9 cellular contexts compared by ENCODE assay signal in the genomic region with DNA sequence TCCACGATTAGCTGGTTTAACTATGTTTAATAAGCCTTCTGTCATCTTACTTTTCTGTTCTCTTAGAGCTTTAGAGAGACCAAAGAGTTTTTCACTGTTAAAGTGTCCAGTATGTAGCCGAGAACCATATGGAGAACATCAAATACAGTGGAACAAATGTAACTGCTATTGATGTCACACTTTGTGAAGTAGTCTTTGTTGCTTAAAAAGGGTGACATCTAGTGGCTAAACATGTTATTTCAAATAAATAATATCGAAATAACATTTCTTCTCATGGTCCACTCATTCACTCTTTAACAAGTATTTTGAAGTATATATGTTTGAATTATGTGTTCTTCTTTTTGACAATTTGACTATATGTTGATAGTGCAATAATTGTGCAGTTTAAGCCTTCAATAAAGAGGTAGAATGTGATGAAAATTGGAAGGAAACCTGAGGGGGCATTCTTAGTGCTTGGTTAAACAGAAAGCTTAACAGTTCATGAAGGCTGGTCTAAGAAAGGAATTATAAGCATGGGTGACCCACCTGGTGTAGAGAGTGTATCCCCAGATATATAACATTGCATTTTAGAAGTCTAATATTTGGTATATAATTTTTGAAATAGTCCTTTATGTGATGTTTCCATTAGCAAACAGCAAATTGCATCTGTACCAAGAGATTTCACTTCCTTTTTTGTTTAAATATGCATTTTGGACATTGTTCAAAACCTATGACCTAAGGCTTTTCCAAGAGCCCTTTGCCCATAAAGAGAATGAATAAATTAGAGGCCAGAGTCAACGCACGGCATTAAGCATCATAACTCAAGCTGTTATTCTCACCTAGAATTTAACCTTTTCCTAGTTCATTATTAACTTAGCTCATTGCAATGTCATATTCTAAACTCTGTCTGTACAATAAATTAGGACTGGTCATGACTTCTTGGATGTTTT.
A peak's percentile ranks its signal among the peaks of the same experiment; 100 is the strongest.
DNase-seq lines count a peak whose midpoint lies in the region; ATAC-seq, FAIRE-seq and TF ChIP-seq lines count a peak whose summit lies in the region.
"Had no signal": no experiment of that assay in that cellular context is flagged by ENCODE, and none has a peak within 500 bp of the region (broad histone marks: within the 10 kb centered on the region; RNA-seq: fewer than 3 reads in every experiment).

No MANE protein-coding gene starts in this region.

- DNase-seq in DMS53 (lab: John Stamatoyannopoulos, UW) (peak; percentile 50), DMS53 treated with DMSO at 0.1 percent for 48 hours (lab: John Stamatoyannopoulos, UW; ENCODE audit: unreplicated experiment) (no peak), SK-N-MC (ENCODE audit: low read depth, low spot score) (peak; percentile 65), frontal cortex (ENCODE audit: low spot score in 2 of 2) (no peak), transverse colon (no peak), substantia nigra (lab: John Stamatoyannopoulos, UW) (no peak)

- intact Hi-C loops in transverse colon (cut with DNase I; ENCODE audit: low total_unique reads): no loop called here

- peak; percentile 90 for FAIRE-seq in frontal cortex (lab: Jason Lieb, UNC)

- H3K9ac ChIP-seq in SK-N-MC (ENCODE audit: insufficient read length): no peak overlapping the region
- H3K9ac ChIP-seq: BLaER1 had no signal

- H3K4me3 ChIP-seq in SK-N-MC: peak overlapping the region; percentile 31; the same call in 1 of the 2 replicates
- no peak overlapping the region for H3K4me3 ChIP-seq in transverse colon
- H3K4me3 ChIP-seq: BLaER1 had no signal

- no peaks in the 10 kb centered on the region for H3K4me1 ChIP-seq in transverse colon
- H3K4me1 ChIP-seq: BLaER1 had no signal

- H3K9me3 ChIP-seq in SK-N-MC (ENCODE audit: low read depth, low read length) (no peaks in the 10 kb centered on the region), transverse colon (no peaks in the 10 kb centered on the region)
- H3K9me3 ChIP-seq: BLaER1 had no signal

- H3K36me3 ChIP-seq in SK-N-MC (ENCODE audit: insufficient read depth, low read length) (no peaks in the 10 kb centered on the region), transverse colon (no peaks in the 10 kb centered on the region)
- H3K36me3 ChIP-seq: BLaER1 had no signal

- TF ChIP-seq RAD21 in Ishikawa (IDR thresholded peaks at IDR 0.05; ENCODE audit: low read depth): peak; percentile 52

- no peak for TF ChIP-seq POLR2A in transverse colon (IDR thresholded peaks at IDR 0.05)

- H3K27me3 ChIP-seq in transverse colon: no peaks in the 10 kb centered on the region
- H3K27me3 ChIP-seq: BLaER1 had no signal

- 36 to 38% methylated on average over 5 of the region's 5 CpGs for WGBS in transverse colon (ENCODE audit: low coverage in 1 of 2), 2 donors

- H3K27ac ChIP-seq in SK-N-MC (no peak overlapping the region), transverse colon (no peak overlapping the region), substantia nigra (ENCODE audit: low read depth, low read length, poor library complexity, severe bottlenecking) (no peak overlapping the region)
- H3K27ac ChIP-seq: BLaER1 had no signal

- TF ChIP-seq EP300 in Ishikawa (IDR thresholded peaks at IDR 0.05; ENCODE audit: borderline replicate concordance) (no peak), transverse colon (IDR thresholded peaks at IDR 0.05; ENCODE audit: low read depth) (no peak)

- TF ChIP-seq CTCF in transverse colon (IDR thresholded peaks at IDR 0.05): peak; percentile 19 to 54 (median 46)

- peak; percentile 80 for ATAC-seq in GM21526 (IDR thresholded peaks at IDR 0.05; ENCODE audit: low FRiP score, unreplicated experiment)

- in situ Hi-C loops in transverse colon (cut with MboI; ENCODE audit: low pct_ligation_motif_present in 1 of 4, low pct_unique_long_range_greater_than_20kb in 1 of 4, low sequenced_read_pairs in 3 of 4): loop anchor here in 2 of 4 donors (25.0 kb wide), 1 partner anchor 302 kb away; no protein-coding TSS in a partner anchor

TF ChIP-seq in Ishikawa, 13 proteins besides CTCF, POLR2A, EP300 and RAD21:
- TF ChIP-seq TAF1 (IDR thresholded peaks at IDR 0.05; ENCODE audit: low read depth) (no peak), TEAD4 (IDR thresholded peaks at IDR 0.05) (no peak), CEBPB (IDR thresholded peaks at IDR 0.05) (no peak), TCF12 (IDR thresholded peaks at IDR 0.05; ENCODE audit: low read depth) (no peak), ZBTB7A (IDR thresholded peaks at IDR 0.05; ENCODE audit: low read depth) (no peak), CREB1 (IDR thresholded peaks at IDR 0.05; ENCODE audit: low read depth) (no peak), FOXM1 (IDR thresholded peaks at IDR 0.05; ENCODE audit: borderline replicate concordance, low read depth) (no peak)
- TF ChIP-seq, protein P1, sequence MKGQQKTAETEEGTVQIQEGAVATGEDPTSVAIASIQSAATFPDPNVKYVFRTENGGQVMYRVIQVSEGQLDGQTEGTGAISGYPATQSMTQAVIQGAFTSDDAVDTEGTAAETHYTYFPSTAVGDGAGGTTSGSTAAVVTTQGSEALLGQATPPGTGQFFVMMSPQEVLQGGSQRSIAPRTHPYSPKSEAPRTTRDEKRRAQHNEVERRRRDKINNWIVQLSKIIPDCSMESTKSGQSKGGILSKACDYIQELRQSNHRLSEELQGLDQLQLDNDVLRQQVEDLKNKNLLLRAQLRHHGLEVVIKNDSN (IDR thresholded peaks at IDR 0.05): no peak
- TF ChIP-seq, protein P2, sequence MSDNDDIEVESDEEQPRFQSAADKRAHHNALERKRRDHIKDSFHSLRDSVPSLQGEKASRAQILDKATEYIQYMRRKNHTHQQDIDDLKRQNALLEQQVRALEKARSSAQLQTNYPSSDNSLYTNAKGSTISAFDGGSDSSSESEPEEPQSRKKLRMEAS (IDR thresholded peaks at IDR 0.05): no peak

Comparison
In these comparisons a context has a peak if more than half of its experiments do, and no peak if none do; other contexts are left out.
1. DNase-seq: peak in DMS53 (single experiment) and SK-N-MC (single experiment); none in DMS53 treated with DMSO at 0.1 percent for 48 hours (single experiment), frontal cortex (0 of 2), transverse colon (single experiment) and substantia nigra (0 of 49).